ENCODE assay signal across 2 cellular contexts in the genomic region with DNA sequence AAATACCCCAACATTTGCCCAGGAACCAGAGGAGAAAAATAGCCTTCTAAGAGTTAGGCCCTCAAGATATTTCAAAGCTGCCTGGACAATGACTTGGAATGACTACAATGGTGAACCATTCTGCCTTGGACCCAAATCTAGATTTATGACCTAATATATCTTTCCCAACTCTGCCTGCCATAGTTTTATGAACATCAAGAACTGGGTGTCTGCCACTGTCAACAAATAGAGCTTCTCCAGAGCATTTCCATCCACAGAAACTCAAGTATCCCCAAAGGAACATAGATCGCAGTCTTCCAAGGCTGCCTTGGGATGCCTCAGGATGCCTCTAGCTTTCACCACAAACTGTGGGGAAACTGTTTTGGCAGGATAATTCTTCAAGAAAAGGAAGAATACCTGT.
TF ChIP-seq lines count a peak whose summit lies in the region.

No MANE protein-coding gene starts in this region.

TF ChIP-seq in HEK293, 187 proteins besides CTCF, POLR2A, EP300 and RAD21:
- TF ChIP-seq KLF16 (tag by site-specific recombination; IDR thresholded peaks at IDR 0.05) (no peak), PRDM1 (tag by site-specific recombination; IDR thresholded peaks at IDR 0.05) (no peak), ZNF202 (tag by site-specific recombination; IDR thresholded peaks at IDR 0.05; ENCODE audit: borderline replicate concordance) (no peak), ZSCAN16 (tag by site-specific recombination; IDR thresholded peaks at IDR 0.05) (no peak), ZNF677 (tag by site-specific recombination; IDR thresholded peaks at IDR 0.05) (no peak), ZNF544 (tag by site-specific recombination; IDR thresholded peaks at IDR 0.05) (no peak), ZNF707 (tag by site-specific recombination; IDR thresholded peaks at IDR 0.05) (no peak), ZBTB48 (tag by site-specific recombination; IDR thresholded peaks at IDR 0.05) (no peak), ZFP41 (tag by site-specific recombination; IDR thresholded peaks at IDR 0.05; ENCODE audit: borderline replicate concordance) (no peak), ZNF121 (tag by site-specific recombination; IDR thresholded peaks at IDR 0.05) (no peak), ZNF184 (tag by site-specific recombination; IDR thresholded peaks at IDR 0.05) (no peak), ZNF335 (tag by site-specific recombination; conservative IDR thresholded peaks at IDR 0.05) (no peak), ZNF830 (tag by site-specific recombination; IDR thresholded peaks at IDR 0.05; ENCODE audit: low read depth) (no peak), KLF1 (tag by site-specific recombination; IDR thresholded peaks at IDR 0.05) (no peak), ZBTB8A (tag by site-specific recombination; IDR thresholded peaks at IDR 0.05) (no peak), ZSCAN30 (tag by site-specific recombination; IDR thresholded peaks at IDR 0.05) (no peak), ZIC2 (tag by site-specific recombination; IDR thresholded peaks at IDR 0.05) (no peak)
- TF ChIP-seq, protein P1, sequence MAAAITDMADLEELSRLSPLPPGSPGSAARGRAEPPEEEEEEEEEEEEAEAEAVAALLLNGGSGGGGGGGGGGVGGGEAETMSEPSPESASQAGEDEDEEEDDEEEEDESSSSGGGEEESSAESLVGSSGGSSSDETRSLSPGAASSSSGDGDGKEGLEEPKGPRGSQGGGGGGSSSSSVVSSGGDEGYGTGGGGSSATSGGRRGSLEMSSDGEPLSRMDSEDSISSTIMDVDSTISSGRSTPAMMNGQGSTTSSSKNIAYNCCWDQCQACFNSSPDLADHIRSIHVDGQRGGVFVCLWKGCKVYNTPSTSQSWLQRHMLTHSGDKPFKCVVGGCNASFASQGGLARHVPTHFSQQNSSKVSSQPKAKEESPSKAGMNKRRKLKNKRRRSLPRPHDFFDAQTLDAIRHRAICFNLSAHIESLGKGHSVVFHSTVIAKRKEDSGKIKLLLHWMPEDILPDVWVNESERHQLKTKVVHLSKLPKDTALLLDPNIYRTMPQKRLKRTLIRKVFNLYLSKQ (tag by site-specific recombination; IDR thresholded peaks at IDR 0.05; ENCODE audit: borderline replicate concordance), result no peak
- TF ChIP-seq, protein P2, sequence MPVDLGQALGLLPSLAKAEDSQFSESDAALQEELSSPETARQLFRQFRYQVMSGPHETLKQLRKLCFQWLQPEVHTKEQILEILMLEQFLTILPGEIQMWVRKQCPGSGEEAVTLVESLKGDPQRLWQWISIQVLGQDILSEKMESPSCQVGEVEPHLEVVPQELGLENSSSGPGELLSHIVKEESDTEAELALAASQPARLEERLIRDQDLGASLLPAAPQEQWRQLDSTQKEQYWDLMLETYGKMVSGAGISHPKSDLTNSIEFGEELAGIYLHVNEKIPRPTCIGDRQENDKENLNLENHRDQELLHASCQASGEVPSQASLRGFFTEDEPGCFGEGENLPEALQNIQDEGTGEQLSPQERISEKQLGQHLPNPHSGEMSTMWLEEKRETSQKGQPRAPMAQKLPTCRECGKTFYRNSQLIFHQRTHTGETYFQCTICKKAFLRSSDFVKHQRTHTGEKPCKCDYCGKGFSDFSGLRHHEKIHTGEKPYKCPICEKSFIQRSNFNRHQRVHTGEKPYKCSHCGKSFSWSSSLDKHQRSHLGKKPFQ (tag by site-specific recombination; IDR thresholded peaks at IDR 0.05), result no peak

TF ChIP-seq in H1, 55 proteins besides CTCF, POLR2A, EP300 and RAD21:
- TF ChIP-seq, protein P3, sequence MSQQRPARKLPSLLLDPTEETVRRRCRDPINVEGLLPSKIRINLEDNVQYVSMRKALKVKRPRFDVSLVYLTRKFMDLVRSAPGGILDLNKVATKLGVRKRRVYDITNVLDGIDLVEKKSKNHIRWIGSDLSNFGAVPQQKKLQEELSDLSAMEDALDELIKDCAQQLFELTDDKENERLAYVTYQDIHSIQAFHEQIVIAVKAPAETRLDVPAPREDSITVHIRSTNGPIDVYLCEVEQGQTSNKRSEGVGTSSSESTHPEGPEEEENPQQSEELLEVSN (IDR thresholded peaks at IDR 0.05), result no peak
